ENCODE assay signal across 24 cellular contexts in the genomic region with DNA sequence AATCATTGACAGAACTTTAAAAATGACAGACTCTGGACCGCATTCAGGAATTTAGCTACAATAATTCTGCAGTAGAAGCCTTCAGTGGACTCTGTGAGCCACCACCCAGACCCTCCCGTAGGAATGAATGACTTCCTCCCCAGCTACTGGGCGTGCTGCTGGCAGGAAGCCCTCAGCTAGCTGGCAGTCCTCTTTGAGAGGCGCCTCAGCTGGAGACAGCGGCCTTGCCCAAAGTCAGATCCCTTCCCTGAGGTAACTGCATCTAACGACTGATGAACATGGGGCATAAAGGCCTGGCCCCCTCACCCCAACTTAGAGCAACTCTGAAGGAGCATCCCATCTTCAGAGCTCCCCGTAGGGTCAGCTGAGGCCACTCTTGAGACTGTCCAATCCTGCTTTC. TPM values are rescaled to one million over a fixed set of nuclear protein-coding genes. Genes with fewer than 3 reads are reported as not detected.
DNase-seq lines count a peak whose midpoint lies in the region; ATAC-seq and TF ChIP-seq lines count a peak whose summit lies in the region.
"Had no signal": no experiment of that assay in that cellular context is flagged by ENCODE, and none has a peak within 500 bp of the region (broad histone marks: within the 10 kb centered on the region; RNA-seq: fewer than 3 reads in every experiment).

No MANE protein-coding gene starts in this region.

- H3K27me3 Mint-ChIP-seq in stimulated activated memory B cell treated with anti-CD40 and anti-IgM and Interleukin-4, amounts not matched to agents 10 μg/mL and 1 μg/mL and 100 μg/mL, for 72 hours: peaks cover 39% of the 10 kb centered on the region

- H3K9me3 ChIP-seq in PC-9 (ENCODE audit: insufficient read depth, low read depth) (no peaks in the 10 kb centered on the region), heart left ventricle (no peaks in the 10 kb centered on the region)
- H3K9me3 ChIP-seq: ovary, right lobe of liver, thoracic aorta had no signal

- no peak overlapping the region for H3K4me3 ChIP-seq in PC-9
- no peak overlapping the region for H3K4me3 ChIP-seq in heart left ventricle
- no peak overlapping the region for H3K4me3 ChIP-seq in foreskin fibroblast (ENCODE audit: low read depth in 1 of 2, low read length in 2 of 2)
- H3K4me3 ChIP-seq: ovary, right lobe of liver, thoracic aorta had no signal

- H3K36me3 Mint-ChIP-seq in stimulated activated memory B cell treated with anti-CD40 and anti-IgM and Interleukin-4, amounts not matched to agents 10 μg/mL and 1 μg/mL and 100 μg/mL, for 72 hours: no peaks in the 10 kb centered on the region
- H3K36me3 Mint-ChIP-seq: natural killer cell treated with Interleukin-12 subunit alpha and Interleukin-12 subunit beta and Interleukin-15 and Interleukin-18, amount 100 ng/mL, for 72 hours; stimulated activated effector memory CD8-positive, alpha-beta T cell treated with anti-CD3 and anti-CD28 coated beads, Interleukin-12 subunit alpha, Interleukin-12 subunit beta, amount 100 ng/mL, for 72 hours had no signal

- H3K27ac Mint-ChIP-seq in stimulated activated memory B cell treated with anti-CD40 and anti-IgM and Interleukin-4, amounts not matched to agents 10 μg/mL and 1 μg/mL and 100 μg/mL, for 72 hours: no peak overlapping the region
- H3K27ac Mint-ChIP-seq: HFFc6; natural killer cell treated with Interleukin-12 subunit alpha and Interleukin-12 subunit beta and Interleukin-15 and Interleukin-18, amount 100 ng/mL, for 72 hours; stimulated activated effector memory CD8-positive, alpha-beta T cell treated with anti-CD3 and anti-CD28 coated beads, Interleukin-12 subunit alpha, Interleukin-12 subunit beta, amount 100 ng/mL, for 72 hours had no signal

- peak overlapping the region; percentile 52; the same call in 1 of the 2 replicates for H2AFZ ChIP-seq in PC-9

- H3K4me1 Mint-ChIP-seq in stimulated activated memory B cell treated with anti-CD40 and anti-IgM and Interleukin-4, amounts not matched to agents 10 μg/mL and 1 μg/mL and 100 μg/mL, for 72 hours: no peaks in the 10 kb centered on the region
- H3K4me1 Mint-ChIP-seq: stimulated activated effector memory CD8-positive, alpha-beta T cell treated with anti-CD3 and anti-CD28 coated beads, Interleukin-12 subunit alpha, Interleukin-12 subunit beta, amount 100 ng/mL, for 72 hours had no signal

- H3K9me3 Mint-ChIP-seq in stimulated activated memory B cell treated with anti-CD40 and anti-IgM and Interleukin-4, amounts not matched to agents 10 μg/mL and 1 μg/mL and 100 μg/mL, for 72 hours: no peaks in the 10 kb centered on the region
- H3K9me3 Mint-ChIP-seq: HFFc6; natural killer cell treated with Interleukin-12 subunit alpha and Interleukin-12 subunit beta and Interleukin-15 and Interleukin-18, amount 100 ng/mL, for 72 hours; stimulated activated effector memory CD8-positive, alpha-beta T cell treated with anti-CD3 and anti-CD28 coated beads, Interleukin-12 subunit alpha, Interleukin-12 subunit beta, amount 100 ng/mL, for 72 hours had no signal

- no peak for TF ChIP-seq CTCF in PC-9 (conservative IDR thresholded peaks at IDR 0.05)
- no peak for TF ChIP-seq CTCF in heart left ventricle (IDR thresholded peaks at IDR 0.05)
- TF ChIP-seq CTCF in foreskin fibroblast (IDR thresholded peaks at IDR 0.05; ENCODE audit: low read depth, low read length): no peak

- no peaks in the 10 kb centered on the region for H4K20me1 ChIP-seq in PC-9 (ENCODE audit: insufficient read depth)

- no peak overlapping the region for H3K4me2 ChIP-seq in PC-9

- no peaks in the 10 kb centered on the region for H3K9me2 ChIP-seq in PC-9 (ENCODE audit: insufficient read depth)

- TF ChIP-seq POLR2A in heart left ventricle (IDR thresholded peaks at IDR 0.05): no peak

- 18 to 35% (median 32%) methylated on average over 3 to 7 of the region's 7 CpGs for WGBS in heart left ventricle, 4 donors

- CTCF ChIA-PET in PC-9 (lab: Charles Lee): interaction anchor here (0.7 kb wide), 1 partner anchor 284 kb away, joined by 13 read pairs; no protein-coding TSS in a partner anchor

- peak; percentile 54 for DNase-seq in EH (ENCODE audit: low read depth)
- DNase-seq in PC-9: peak in 1 of 2 experiments; percentile 22
- DNase-seq in heart left ventricle: peak in 2 of 5 donors; percentile 36 to 47
- DNase-seq in sciatic nerve (ENCODE audit: low spot score): peak; percentile 53
- DNase-seq in DMS53 (lab: John Stamatoyannopoulos, UW): no peak
- no peak for DNase-seq in foreskin fibroblast
- DNase-seq in H4 (ENCODE audit: low spot score): no peak
- DNase-seq: activated CD4-positive, alpha-beta T cell treated with anti-CD3 and anti-CD28 coated beads, Interleukin-2, amount 50 U/mL, for 4 hours; activated effector memory CD4-positive, alpha-beta T cell treated with anti-CD3 and anti-CD28 coated beads, Interleukin-2, amount 50 U/mL, for 16 hours; COR-L47; HFFc6; NCI-H1436 treated with DMSO at 0.1 percent for 48 hours; NCI-H526 treated with DMSO at 0.1 percent for 48 hours; ovary; right lobe of liver; SIG-M5 had no signal

- BruUV-seq in PC-9 (replicated peaks; lab: Mats Ljungman, UMichigan): no TSS peak

- POLR2A ChIA-PET in PC-9 (lab: Charles Lee; ENCODE audit: unreplicated experiment): interaction anchor here (0.6 kb wide), 1 partner anchor 72 kb away, joined by 6 read pairs; the partner anchor contains the start of gene IREB2

- H3K4me1 ChIP-seq in PC-9 (replicated peaks; ENCODE audit: insufficient read depth) (no peaks in the 10 kb centered on the region), heart left ventricle (peaks cover 0 to 10% (median 0%) of the 10 kb centered on the region in 12 donors)
- H3K4me1 ChIP-seq: right lobe of liver had no signal

- no peaks in the 10 kb centered on the region for H3F3A ChIP-seq in PC-9 (ENCODE audit: insufficient read depth, low read depth)

- intact Hi-C loops in PC-9 (cut with micrococcal nuclease; ENCODE audit: unreplicated experiment): no loop called here
- intact Hi-C loops in heart left ventricle (cut with DNase I): no loop called here
- intact Hi-C loops in sciatic nerve (cut with DNase I): no loop called here

- H3K36me3 ChIP-seq in PC-9 (ENCODE audit: low read depth) (no peaks in the 10 kb centered on the region), heart left ventricle (no peaks in the 10 kb centered on the region)
- H3K36me3 ChIP-seq: ovary, right lobe of liver, thoracic aorta had no signal

- ATAC-seq in heart left ventricle (peak in 3 of 4 donors; percentile 35 to 57 (median 36)), sciatic nerve (no peak)
- no peak for ATAC-seq in stimulated activated memory B cell treated with anti-CD40 and anti-IgM and Interleukin-4, amounts not matched to agents 10 μg/mL and 1 μg/mL and 100 μg/mL, for 72 hours
- ATAC-seq: natural killer cell treated with Interleukin-12 subunit alpha and Interleukin-12 subunit beta and Interleukin-15 and Interleukin-18, amount 100 ng/mL, for 72 hours; right lobe of liver had no signal

- no peaks in the 10 kb centered on the region for H3K79me2 ChIP-seq in PC-9 (ENCODE audit: low read depth)

- H3K27me3 ChIP-seq in PC-9 (ENCODE audit: insufficient read depth, low read depth) (no peaks in the 10 kb centered on the region), heart left ventricle (no peaks in the 10 kb centered on the region)
- H3K27me3 ChIP-seq: ovary, right lobe of liver had no signal

- H3K27ac ChIP-seq in PC-9 (no peak overlapping the region), heart left ventricle (no peak overlapping the region)
- H3K27ac ChIP-seq: HL-60, ovary, right lobe of liver, thoracic aorta had no signal

- H3K4me3 Mint-ChIP-seq in stimulated activated memory B cell treated with anti-CD40 and anti-IgM and Interleukin-4, amounts not matched to agents 10 μg/mL and 1 μg/mL and 100 μg/mL, for 72 hours: no peak overlapping the region
- H3K4me3 Mint-ChIP-seq: HFFc6; natural killer cell treated with Interleukin-12 subunit alpha and Interleukin-12 subunit beta and Interleukin-15 and Interleukin-18, amount 100 ng/mL, for 72 hours; stimulated activated effector memory CD8-positive, alpha-beta T cell treated with anti-CD3 and anti-CD28 coated beads, Interleukin-12 subunit alpha, Interleukin-12 subunit beta, amount 100 ng/mL, for 72 hours had no signal

RNA-seq across cellular contexts. Expression of gene CRABP1, which starts 25.8 kb away (rescaled TPM):
- total RNA-seq in PC-9 (2021) (not detected in 2 replicates), heart left ventricle (under 1 TPM in 1 of 9 donors, not detected in 8; 0.46 TPM), sciatic nerve (28.8 TPM)
- polyA plus RNA-seq in heart left ventricle: not detected
- not detected in 2 replicates for total RNA-seq in H4 (2014; rRNA removed; shearing (Covaris generic))
- total RNA-seq: bronchial epithelial cell; dermis microvascular lymphatic vessel endothelial cell; HFFc6; natural killer cell treated with Interleukin-12 subunit alpha and Interleukin-12 subunit beta and Interleukin-15 and Interleukin-18, amount 100 ng/mL, for 72 hours; right lobe of liver; T-helper 1 cell treated with Interleukin-12 subunit alpha and Interleukin-12 subunit beta and Interleukin-4 antibody, amounts not matched to agents 30 ng/mL and 1 ng/mL, for 36 hours had no signal

Comparison
In these comparisons a context has a peak if more than half of its experiments do, and no peak if none do; other contexts are left out.
1. DNase-seq: peak in EH (single experiment) and sciatic nerve (single experiment); none in DMS53 (single experiment), foreskin fibroblast (0 of 2) and H4 (single experiment).
2. ATAC-seq: peak in heart left ventricle (3 of 4); none in sciatic nerve (single experiment) and stimulated activated memory B cell treated with anti-CD40 and anti-IgM and Interleukin-4, amounts not matched to agents 10 μg/mL and 1 μg/mL and 100 μg/mL, for 72 hours (single experiment).
3. RNA of gene CRABP1, which starts 25.8 kb away (total RNA-seq): 28.8 TPM in sciatic nerve (single experiment); not detected in PC-9, 0.46 TPM in heart left ventricle and not detected in H4; every median in the first group is over 10 times any median in the second.